Comparison of ENCODE assay signal across 8 cellular contexts in genomic region chr15:24954783-24955548, GRCh38. TPM values are rescaled to one million over a fixed set of nuclear protein-coding genes. Genes with fewer than 3 reads are reported as not detected.
A peak's percentile ranks its signal among the peaks of the same experiment; 100 is the strongest.
DNase-seq lines count a peak whose midpoint lies in the region; ATAC-seq and TF ChIP-seq lines count a peak whose summit lies in the region.

TSS of gene SNRPN (plus strand) at chr15:24954987. CDS start at chr15:24974454, 19,467 bp downstream.
TSS of gene SNURF (plus strand) at chr15:24954987. CDS start at chr15:24955049, 62 bp downstream.

- H3K9me3 ChIP-seq in HUES6 (ENCODE audit: control insufficient read depth, insufficient read depth, low read depth, low read length) (peaks cover 10% of the 10 kb centered on the region; the same call in 1 of the 2 replicates), T-helper 17 cell (ENCODE audit: control insufficient read depth, low read length, poor library complexity, severe bottlenecking) (no peaks in the 10 kb centered on the region), ascending aorta (no peaks in the 10 kb centered on the region), hepatocyte (ENCODE audit: low read depth) (no peaks in the 10 kb centered on the region), vagina (no peaks in the 10 kb centered on the region)

- H3K27ac ChIP-seq in HUES6 (ENCODE audit: low read depth, low read length) = peak within 1 kb of the TSS; percentile 89
- H3K27ac ChIP-seq in ascending aorta = peak within 1 kb of the TSS; percentile 94 to 95
- H3K27ac ChIP-seq in hepatocyte = peak within 1 kb of the TSS; percentile 96
- peak within 1 kb of the TSS; percentile 95 for H3K27ac ChIP-seq in rectal smooth muscle tissue (ENCODE audit: low read depth, low read length)
- H3K27ac ChIP-seq in vagina = peak within 1 kb of the TSS; percentile 79

- DNase-seq in Ammon's horn (ENCODE audit: low spot score) = peak; percentile 80
- DNase-seq in T-helper 17 cell = peak; percentile 38 to 54 (median 42)
- peak; percentile 14 to 87 for DNase-seq in ascending aorta (ENCODE audit: low spot score in 2 of 2)
- DNase-seq in hepatocyte (ENCODE audit: low spot score) = peak; percentile 85
- DNase-seq in vagina (ENCODE audit: extremely low spot score in 2 of 2) = peak in 1 of 2 donors; percentile 82

- peak within 1 kb of the TSS; percentile 96 for H3K27ac Mint-ChIP-seq in T-helper 17 cell

- TF ChIP-seq POLR2A in GM19193 (IDR thresholded peaks at IDR 0.05; ENCODE audit: extremely low read depth, insufficient read depth, insufficient read length) (peak; percentile 83), vagina (IDR thresholded peaks at IDR 0.05) (peak in 1 of 2 donors; percentile 67)

- H3K27me3 Mint-ChIP-seq in T-helper 17 cell = no peaks in the 10 kb centered on the region

- ATAC-seq in T-helper 17 cell = peak; percentile 54

- peak within 1 kb of the TSS; percentile 82 for H3K4me3 ChIP-seq in HUES6 (ENCODE audit: low read depth, low read length)
- H3K4me3 ChIP-seq in ascending aorta = peak within 1 kb of the TSS; percentile 68 to 74
- H3K4me3 ChIP-seq in hepatocyte = peak within 1 kb of the TSS; percentile 77
- H3K4me3 ChIP-seq in rectal smooth muscle tissue (ENCODE audit: low read length) = peak within 1 kb of the TSS; percentile 65
- peak within 1 kb of the TSS; percentile 64 to 66 for H3K4me3 ChIP-seq in vagina

- no peaks in the 10 kb centered on the region for H3K9me2 ChIP-seq in hepatocyte (replicated peaks; ENCODE audit: insufficient read depth)

- peaks cover 9% of the 10 kb centered on the region for H3K4me1 Mint-ChIP-seq in T-helper 17 cell

- H3K79me2 ChIP-seq in hepatocyte = peaks cover 42% of the 10 kb centered on the region

- H3K9ac ChIP-seq in HUES6 (ENCODE audit: low read length) (peak within 1 kb of the TSS; percentile 99), rectal smooth muscle tissue (ENCODE audit: low read length) (peak within 1 kb of the TSS; percentile 88)

- H3K4me2 ChIP-seq in hepatocyte = peak within 1 kb of the TSS; percentile 83

- intact Hi-C loops in ascending aorta (cut with DNase I) = loop anchor here (5.0 to 10.0 kb wide), 2 partner anchors 98 to 180 kb away; no protein-coding TSS in a partner anchor
- intact Hi-C loops in vagina (cut with DNase I) = no loop called here

- no peaks in the 10 kb centered on the region for H3K27me3 ChIP-seq in HUES6 (ENCODE audit: control insufficient read depth, insufficient read depth, low read length)
- no peaks in the 10 kb centered on the region for H3K27me3 ChIP-seq in ascending aorta
- no peaks in the 10 kb centered on the region for H3K27me3 ChIP-seq in hepatocyte
- H3K27me3 ChIP-seq in rectal smooth muscle tissue (ENCODE audit: control insufficient read depth, insufficient read depth, low read length) = no peaks in the 10 kb centered on the region
- H3K27me3 ChIP-seq in vagina = no peaks in the 10 kb centered on the region

- peaks cover 9% of the 10 kb centered on the region for H3K36me3 Mint-ChIP-seq in T-helper 17 cell (ENCODE audit: low read depth)

- H2AFZ ChIP-seq in hepatocyte = peak within 1 kb of the TSS; percentile 70

- TF ChIP-seq CTCF in ascending aorta (IDR thresholded peaks at IDR 0.05) (no peak), hepatocyte (IDR thresholded peaks at IDR 0.05; ENCODE audit: poor library complexity) (no peak), vagina (IDR thresholded peaks at IDR 0.05) (no peak)

- peaks cover 22% of the 10 kb centered on the region for H3K4me1 ChIP-seq in HUES6 (ENCODE audit: control insufficient read depth, insufficient read depth, low read length)
- peaks cover 0 to 3% of the 10 kb centered on the region in 2 donors for H3K4me1 ChIP-seq in ascending aorta
- no peaks in the 10 kb centered on the region for H3K4me1 ChIP-seq in hepatocyte (ENCODE audit: insufficient read depth)
- no peaks in the 10 kb centered on the region for H3K4me1 ChIP-seq in rectal smooth muscle tissue (ENCODE audit: control insufficient read depth, insufficient read depth, low read length)
- H3K4me1 ChIP-seq in vagina = no peaks in the 10 kb centered on the region

- H3K4me3 Mint-ChIP-seq in T-helper 17 cell = peak within 1 kb of the TSS; percentile 92

- H3K36me3 ChIP-seq in HUES6 (ENCODE audit: control insufficient read depth, insufficient read depth, low read length) (peaks cover 23% of the 10 kb centered on the region), ascending aorta (no peaks in the 10 kb centered on the region), hepatocyte (replicated peaks; ENCODE audit: insufficient read depth, low read depth) (no peaks in the 10 kb centered on the region), rectal smooth muscle tissue (ENCODE audit: control insufficient read depth, insufficient read depth, low read length) (no peaks in the 10 kb centered on the region), vagina (no peaks in the 10 kb centered on the region)

- peaks cover 16% of the 10 kb centered on the region for H4K20me1 ChIP-seq in hepatocyte (ENCODE audit: insufficient read depth, poor library complexity, severe bottlenecking)

- WGBS in hepatocyte (ENCODE audit: low lambda C conversion rate, missing lambda C conversion rate) = 45% methylated on average over 46 of the region's 48 CpGs

RNA-seq across cellular contexts. Expression of gene SNRPN, which starts in this region (rescaled TPM):
- 10 to 100 TPM; 89.4 to 90.1 TPM for total RNA-seq in T-helper 17 cell
- 121 TPM for total RNA-seq in ascending aorta
- total RNA-seq in hepatocyte = 225 and 242 TPM in 2 replicates
- 258 and 283 TPM in 2 replicates for polyA plus RNA-seq in hepatocyte
- 79.6 TPM for total RNA-seq in vagina

RNA-seq across cellular contexts. Expression of gene SNURF, which starts in this region (rescaled TPM):
- total RNA-seq in T-helper 17 cell = 10 to 100 TPM; 13.2 to 23.0 TPM
- not detected for total RNA-seq in ascending aorta
- total RNA-seq in hepatocyte = 7.7 and 12.0 TPM in 2 replicates
- polyA plus RNA-seq in hepatocyte = 6.2 and 7.2 TPM in 2 replicates
- 10.3 TPM for total RNA-seq in vagina
